Comparison of ENCODE assay signal across 8 cellular contexts in genomic region chr1:85275701-85276289, GRCh38. TPM values are rescaled to one million over a fixed set of nuclear protein-coding genes. Genes with fewer than 3 reads are reported as not detected.
A peak's percentile ranks its signal among the peaks of the same experiment; 100 is the strongest.
DNase-seq lines count a peak whose midpoint lies in the region; ATAC-seq and TF ChIP-seq lines count a peak whose summit lies in the region.

No MANE protein-coding gene starts in this region.

- H3K9me3 ChIP-seq in MM.1S (replicated peaks; ENCODE audit: insufficient read depth, low read length) (no peaks in the 10 kb centered on the region), lower lobe of right lung (no peaks in the 10 kb centered on the region)

- peaks cover 5% of the 10 kb centered on the region for H3K9me3 Mint-ChIP-seq in type B pancreatic cell

- H3K36me3 Mint-ChIP-seq in type B pancreatic cell = peaks cover 21% of the 10 kb centered on the region

- H3K79me2 ChIP-seq in MM.1S (ENCODE audit: low read length) = peaks cover 54% of the 10 kb centered on the region

- H3K27ac Mint-ChIP-seq in type B pancreatic cell = peak overlapping the region; percentile 96

- H3K27me3 ChIP-seq in MM.1S (replicated peaks; ENCODE audit: insufficient read depth, low read length) (no peaks in the 10 kb centered on the region), brain microvascular endothelial cell (replicated peaks) (no peaks in the 10 kb centered on the region), lower lobe of right lung (ENCODE audit: low read depth) (no peaks in the 10 kb centered on the region)

- H3F3A ChIP-seq in MM.1S (ENCODE audit: insufficient read depth, low read length) = no peaks in the 10 kb centered on the region

- H3K9me2 ChIP-seq in MM.1S (replicated peaks; ENCODE audit: insufficient read depth, low read length) = no peaks in the 10 kb centered on the region

- H3K4me1 Mint-ChIP-seq in type B pancreatic cell (ENCODE audit: unreplicated experiment) = peaks cover 22% of the 10 kb centered on the region

- TF ChIP-seq CTCF in MM.1S (IDR thresholded peaks at IDR 0.05; ENCODE audit: low read length) (no peak), brain microvascular endothelial cell (IDR thresholded peaks at IDR 0.05; ENCODE audit: low read depth, low read length, missing control alignments) (no peak), lower lobe of right lung (IDR thresholded peaks at IDR 0.05) (no peak), type B pancreatic cell (conservative IDR thresholded peaks at IDR 0.05) (no peak)

- peaks cover 4% of the 10 kb centered on the region for H3K27me3 Mint-ChIP-seq in type B pancreatic cell

- intact Hi-C loops in lower lobe of right lung (cut with DNase I) = no loop called here

- H3K27ac ChIP-seq in MM.1S (ENCODE audit: low read length) (peak overlapping the region; percentile 60; the same call in 1 of the 2 replicates), brain microvascular endothelial cell (peak overlapping the region; percentile 92), lower lobe of right lung (peak overlapping the region; percentile 99)

- no peaks in the 10 kb centered on the region; the same call in none of the 2 replicates for H4K20me1 ChIP-seq in MM.1S (ENCODE audit: insufficient read depth, low read length)

- H3K4me3 Mint-ChIP-seq in type B pancreatic cell = peak overlapping the region; percentile 95

- peaks cover 16% of the 10 kb centered on the region for H3K4me1 ChIP-seq in MM.1S (ENCODE audit: low read length)
- peaks cover 67% of the 10 kb centered on the region for H3K4me1 ChIP-seq in lower lobe of right lung

- H3K36me3 ChIP-seq in MM.1S (replicated peaks; ENCODE audit: insufficient read depth, low read length) (no peaks in the 10 kb centered on the region), brain microvascular endothelial cell (replicated peaks) (peaks cover 2% of the 10 kb centered on the region), lower lobe of right lung (peaks cover 12% of the 10 kb centered on the region)

- peak overlapping the region; percentile 69 for H3K4me2 ChIP-seq in MM.1S (ENCODE audit: low read depth, low read length)

- ATAC-seq in lower lobe of right lung = peak; percentile 0 to 1
- ATAC-seq in HG03095 (IDR thresholded peaks at IDR 0.05; ENCODE audit: unreplicated experiment) = no peak

- peak overlapping the region; percentile 81 for H3K9ac ChIP-seq in MM.1S (ENCODE audit: low read length)

- in situ Hi-C loops in brain microvascular endothelial cell (cut with HindIII; ENCODE audit: low pct_ligation_motif_present, low sequenced_read_pairs) = no loop called here

- peak overlapping the region; percentile 71 for H2AFZ ChIP-seq in MM.1S (ENCODE audit: low read length)

- peak overlapping the region; percentile 72 for H3K4me3 ChIP-seq in MM.1S (ENCODE audit: low read length)
- peak overlapping the region; percentile 94 for H3K4me3 ChIP-seq in brain microvascular endothelial cell (ENCODE audit: low read depth, low read length)
- peak overlapping the region; percentile 88 for H3K4me3 ChIP-seq in lower lobe of right lung

- DNase-seq in activated T-cell treated with anti-CD3 and anti-CD28 coated beads for 4 hours (peak; percentile 17), MM.1S (peak; percentile 34), brain microvascular endothelial cell (no peak), lower lobe of right lung (no peak), type B pancreatic cell (ENCODE audit: extremely low spot score, unreplicated experiment) (no peak), ecto neural progenitor cell (ENCODE audit: low spot score) (no peak)
- DNase-seq in activated T-cell treated with anti-CD3 and anti-CD28 coated beads, Interleukin-2, amount 50 U/mL, for 1 hour = no peak

RNA-seq across cellular contexts. Expression of gene BCL10, which starts 0.6 kb away (rescaled TPM):
- 27.4 TPM for total RNA-seq in lower lobe of right lung
- 25.0 and 34.7 TPM in 2 replicates for total RNA-seq in type B pancreatic cell (ENCODE audit: low replicate concordance)

RNA-seq across cellular contexts. Expression of gene C1orf52, which starts 16.3 kb away (rescaled TPM):
- 23.4 TPM for total RNA-seq in lower lobe of right lung
- total RNA-seq in type B pancreatic cell (ENCODE audit: low replicate concordance) = 24.9 and 31.2 TPM in 2 replicates

Comparison
In these comparisons a context has a peak if more than half of its experiments do, and no peak if none do; other contexts are left out.
1. DNase-seq: peak in activated T-cell treated with anti-CD3 and anti-CD28 coated beads for 4 hours (single experiment) and MM.1S (single experiment); none in activated T-cell treated with anti-CD3 and anti-CD28 coated beads, Interleukin-2, amount 50 U/mL, for 1 hour (single experiment), brain microvascular endothelial cell (single experiment), lower lobe of right lung (single experiment), type B pancreatic cell (single experiment) and ecto neural progenitor cell (single experiment).
2. Peak in every context shown above with its lines, with median percentiles within 50 percentile points of each other: H3K27ac ChIP-seq and H3K4me3 ChIP-seq.